In the genomic region with DNA sequence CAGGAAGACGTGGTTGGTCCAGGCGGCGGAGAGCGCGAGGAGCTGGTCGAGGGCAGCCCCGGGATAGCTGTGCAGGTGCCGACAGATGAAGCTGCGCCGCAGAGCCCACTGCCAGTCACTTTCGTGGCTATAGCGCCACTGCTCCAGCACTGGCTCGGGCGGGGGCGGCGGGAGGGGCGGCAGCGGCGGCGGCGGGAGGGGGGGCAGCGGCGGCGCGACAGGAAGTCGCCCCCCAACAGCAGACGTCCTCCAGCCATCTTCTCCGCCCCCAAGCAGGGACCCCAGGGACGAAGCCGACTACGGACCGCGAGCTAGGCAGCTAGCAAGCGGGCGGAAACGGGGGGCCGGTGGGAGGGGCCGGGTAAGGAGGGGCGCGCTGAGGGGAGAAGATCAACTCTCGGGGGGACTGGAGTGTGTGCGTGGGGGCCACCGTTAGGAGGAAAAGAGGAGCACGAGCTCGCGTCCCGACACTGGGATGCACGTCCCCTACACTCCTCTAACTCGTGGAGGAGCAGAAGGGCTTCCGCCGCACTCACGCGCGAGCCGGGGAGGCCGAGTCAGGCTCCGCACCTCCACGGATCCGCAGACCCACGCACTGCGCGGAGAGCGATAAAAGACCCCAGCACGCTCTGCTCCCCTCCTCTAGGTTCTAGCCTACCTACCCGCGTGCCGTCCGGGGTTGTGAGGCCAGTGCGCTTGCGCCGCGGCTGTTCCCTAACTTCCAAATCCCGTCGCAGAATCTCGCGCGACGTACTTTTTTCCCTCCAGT, we compare ENCODE assay signal across 1 cellular context.
TF ChIP-seq lines count a peak whose summit lies in the region.

Gene NKRF, minus strand, starts transcription at position 686 of the 769 bp plus-strand sequence.

TF ChIP-seq in HEK293, 187 proteins besides CTCF, POLR2A, EP300 and RAD21 (continued from another document):
- no peak for TF ChIP-seq ZNF513 (tag by site-specific recombination; IDR thresholded peaks at IDR 0.05)
- TF ChIP-seq ZNF560 (tag by site-specific recombination; IDR thresholded peaks at IDR 0.05; ENCODE audit: borderline replicate concordance), result no peak
- TF ChIP-seq ZNF202 (tag by site-specific recombination; IDR thresholded peaks at IDR 0.05; ENCODE audit: borderline replicate concordance), result no peak
- TF ChIP-seq ZNF324 (tag by site-specific recombination; IDR thresholded peaks at IDR 0.05), result peak; percentile 46; the same call in 1 of the 2 replicates
- TF ChIP-seq ZNF792 (tag by site-specific recombination; IDR thresholded peaks at IDR 0.05), result no peak
- no peak for TF ChIP-seq ZNF404 (tag by site-specific recombination; IDR thresholded peaks at IDR 0.05)
- TF ChIP-seq, protein P1, sequence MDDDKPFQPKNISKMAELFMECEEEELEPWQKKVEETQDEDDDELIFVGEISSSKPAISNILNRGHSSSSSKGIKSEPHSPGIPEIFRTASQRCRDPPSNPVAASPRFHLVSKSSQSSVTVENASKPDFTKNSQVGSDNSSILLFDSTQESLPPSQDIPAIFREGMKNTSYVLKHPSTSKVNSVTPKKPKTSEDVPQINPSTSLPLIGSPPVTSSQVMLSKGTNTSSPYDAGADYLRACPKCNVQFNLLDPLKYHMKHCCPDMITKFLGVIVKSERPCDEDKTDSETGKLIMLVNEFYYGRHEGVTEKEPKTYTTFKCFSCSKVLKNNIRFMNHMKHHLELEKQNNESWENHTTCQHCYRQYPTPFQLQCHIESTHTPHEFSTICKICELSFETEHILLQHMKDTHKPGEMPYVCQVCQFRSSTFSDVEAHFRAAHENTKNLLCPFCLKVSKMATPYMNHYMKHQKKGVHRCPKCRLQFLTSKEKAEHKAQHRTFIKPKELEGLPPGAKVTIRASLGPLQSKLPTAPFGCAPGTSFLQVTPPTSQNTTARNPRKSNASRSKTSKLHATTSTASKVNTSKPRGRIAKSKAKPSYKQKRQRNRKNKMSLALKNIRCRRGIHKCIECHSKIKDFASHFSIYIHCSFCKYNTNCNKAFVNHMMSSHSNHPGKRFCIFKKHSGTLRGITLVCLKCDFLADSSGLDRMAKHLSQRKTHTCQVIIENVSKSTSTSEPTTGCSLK (tag by site-specific recombination; IDR thresholded peaks at IDR 0.05), result no peak
- peak; percentile 76 for TF ChIP-seq GLIS2 (tag by site-specific recombination; IDR thresholded peaks at IDR 0.05)
- TF ChIP-seq ZNF701 (tag by site-specific recombination; IDR thresholded peaks at IDR 0.05), result no peak
- no peak for TF ChIP-seq ZNF19 (tag by site-specific recombination; IDR thresholded peaks at IDR 0.05; ENCODE audit: low read depth)
- no peak for TF ChIP-seq RBAK (tag by site-specific recombination; IDR thresholded peaks at IDR 0.05)
- TF ChIP-seq ZNF785 (tag by site-specific recombination; IDR thresholded peaks at IDR 0.05), result no peak
- no peak; the same call in 1 of the 2 replicates for TF ChIP-seq ZBTB21 (tag by site-specific recombination; IDR thresholded peaks at IDR 0.05)
- TF ChIP-seq, protein P2, sequence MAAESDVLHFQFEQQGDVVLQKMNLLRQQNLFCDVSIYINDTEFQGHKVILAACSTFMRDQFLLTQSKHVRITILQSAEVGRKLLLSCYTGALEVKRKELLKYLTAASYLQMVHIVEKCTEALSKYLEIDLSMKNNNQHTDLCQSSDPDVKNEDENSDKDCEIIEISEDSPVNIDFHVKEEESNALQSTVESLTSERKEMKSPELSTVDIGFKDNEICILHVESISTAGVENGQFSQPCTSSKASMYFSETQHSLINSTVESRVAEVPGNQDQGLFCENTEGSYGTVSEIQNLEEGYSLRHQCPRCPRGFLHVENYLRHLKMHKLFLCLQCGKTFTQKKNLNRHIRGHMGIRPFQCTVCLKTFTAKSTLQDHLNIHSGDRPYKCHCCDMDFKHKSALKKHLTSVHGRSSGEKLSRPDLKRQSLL (tag by site-specific recombination; IDR thresholded peaks at IDR 0.05), result no peak
